ENCODE assay signal across 14 cellular contexts in genomic region chr14:38070213-38070612, GRCh38.
DNase-seq lines count a peak whose midpoint lies in the region; ATAC-seq lines count a peak whose summit lies in the region.
"Had no signal": no experiment of that assay in that cellular context is flagged by ENCODE, and none has a peak within 500 bp of the region (broad histone marks: within the 10 kb centered on the region; RNA-seq: fewer than 3 reads in every experiment).

No MANE protein-coding gene starts in this region.

- DNase-seq in activated naive CD8-positive, alpha-beta T cell treated with anti-CD3 and anti-CD28 coated beads for 36 hours, result no peak
- DNase-seq in T-cell, result no peak
- DNase-seq in immature natural killer cell, result peak in 1 of 3 donors; percentile 13
- DNase-seq in stimulated activated CD4-positive, alpha-beta T cell treated with anti-CD3 and anti-CD28 coated beads, Interleukin-2, amount 100 ng/mL, for 24 hours, result no peak
- DNase-seq: GF-D8, NCI-H1930, NCI-H226, NCI-H524, PC-3, SIG-M5 had no signal

- H3K36me3 Mint-ChIP-seq in activated naive CD8-positive, alpha-beta T cell, result no peaks in the 10 kb centered on the region
- peaks cover 5% of the 10 kb centered on the region for H3K36me3 Mint-ChIP-seq in activated naive CD8-positive, alpha-beta T cell treated with anti-CD3 and anti-CD28 coated beads for 36 hours
- H3K36me3 Mint-ChIP-seq in T-cell, result no peaks in the 10 kb centered on the region
- H3K36me3 Mint-ChIP-seq in immature natural killer cell, result no peaks in the 10 kb centered on the region
- H3K36me3 Mint-ChIP-seq: CD14-positive monocyte had no signal

- CTCF ChIA-PET in T-cell (lab: Charles Lee), result no interaction called here

- ATAC-seq in T-cell (replicated peaks in 1 of 4) (no peak), HG02981 (IDR thresholded peaks at IDR 0.05; ENCODE audit: unreplicated experiment) (no peak), HG03175 (IDR thresholded peaks at IDR 0.05; ENCODE audit: unreplicated experiment) (no peak)
- ATAC-seq: PC-3 had no signal

- peaks cover 79% of the 10 kb centered on the region for H3K4me1 Mint-ChIP-seq in activated naive CD8-positive, alpha-beta T cell (ENCODE audit: low read depth)
- H3K4me1 Mint-ChIP-seq in activated naive CD8-positive, alpha-beta T cell treated with anti-CD3 and anti-CD28 coated beads for 36 hours, result peaks cover 54% of the 10 kb centered on the region
- H3K4me1 Mint-ChIP-seq in T-cell (peaks cover 59 to 77% (median 77%) of the 10 kb centered on the region in 3 donors), immature natural killer cell (peaks cover 63 to 67% of the 10 kb centered on the region in 2 donors)

- POLR2A ChIA-PET in T-cell (lab: Charles Lee), result interaction anchor here in 1 of 2 donors (0.6 kb wide), 1 partner anchor 72 kb away, joined by 3 read pairs; no protein-coding TSS in a partner anchor

- H3K27ac Mint-ChIP-seq in activated naive CD8-positive, alpha-beta T cell, result peak overlapping the region; percentile 28
- H3K27ac Mint-ChIP-seq in activated naive CD8-positive, alpha-beta T cell treated with anti-CD3 and anti-CD28 coated beads for 36 hours, result no peak overlapping the region
- peak overlapping the region; percentile 80 to 92 for H3K27ac Mint-ChIP-seq in T-cell
- H3K27ac Mint-ChIP-seq in immature natural killer cell, result peak overlapping the region in 5 of 6 donors; percentile 29 to 74 (median 53)
- H3K27ac Mint-ChIP-seq: CD14-positive monocyte had no signal

- H3K4me3 Mint-ChIP-seq in activated naive CD8-positive, alpha-beta T cell, result no peak overlapping the region
- H3K4me3 Mint-ChIP-seq in activated naive CD8-positive, alpha-beta T cell treated with anti-CD3 and anti-CD28 coated beads for 36 hours, result no peak overlapping the region
- peak overlapping the region in 1 of 3 donors; percentile 53 for H3K4me3 Mint-ChIP-seq in T-cell
- peak overlapping the region in 3 of 5 donors; percentile 9 to 48 (median 41) for H3K4me3 Mint-ChIP-seq in immature natural killer cell
- H3K4me3 Mint-ChIP-seq: CD14-positive monocyte had no signal

- no peaks in the 10 kb centered on the region for H3K9me3 Mint-ChIP-seq in activated naive CD8-positive, alpha-beta T cell (ENCODE audit: low read depth)
- peaks cover 10% of the 10 kb centered on the region for H3K9me3 Mint-ChIP-seq in activated naive CD8-positive, alpha-beta T cell treated with anti-CD3 and anti-CD28 coated beads for 36 hours
- H3K9me3 Mint-ChIP-seq in T-cell (peaks cover 0 to 4% (median 0%) of the 10 kb centered on the region in 3 donors), immature natural killer cell (peaks cover 0 to 4% (median 0%) of the 10 kb centered on the region in 6 donors)
- H3K9me3 Mint-ChIP-seq: CD14-positive monocyte had no signal

- no peaks in the 10 kb centered on the region for H3K27me3 Mint-ChIP-seq in activated naive CD8-positive, alpha-beta T cell
- no peaks in the 10 kb centered on the region for H3K27me3 Mint-ChIP-seq in activated naive CD8-positive, alpha-beta T cell treated with anti-CD3 and anti-CD28 coated beads for 36 hours
- no peaks in the 10 kb centered on the region for H3K27me3 Mint-ChIP-seq in T-cell
- peaks cover 8 to 18% (median 9%) of the 10 kb centered on the region in 3 donors for H3K27me3 Mint-ChIP-seq in immature natural killer cell (ENCODE audit: low read depth in 3 of 3)

Comparison
In these comparisons a context has a peak if more than half of its experiments do, and no peak if none do; other contexts are left out.
1. H3K4me3 Mint-ChIP-seq: peak in immature natural killer cell (3 of 5); none in activated naive CD8-positive, alpha-beta T cell (single experiment) and activated naive CD8-positive, alpha-beta T cell treated with anti-CD3 and anti-CD28 coated beads for 36 hours (single experiment).